Comparison of ENCODE assay signal across 8 cellular contexts in the genomic region with DNA sequence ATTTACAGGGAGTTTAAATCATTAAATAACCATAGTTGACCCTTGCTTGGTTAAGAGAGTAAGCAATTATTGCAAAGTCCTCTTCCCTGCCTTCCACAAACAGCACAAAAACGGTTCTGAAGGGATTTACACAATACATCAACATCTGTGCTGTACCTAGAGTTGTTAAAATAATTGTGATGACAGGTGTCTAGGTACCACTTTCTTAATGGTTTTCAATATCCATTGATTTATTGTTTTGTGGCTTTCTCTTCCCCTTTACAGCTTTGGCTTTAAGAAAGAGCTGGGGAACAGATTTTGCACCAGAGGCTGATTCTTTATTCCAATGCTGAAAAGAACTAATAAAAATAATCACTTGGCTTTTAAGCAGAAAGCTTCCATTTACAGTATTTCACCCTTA. TPM values are rescaled to one million over a fixed set of nuclear protein-coding genes. Genes with fewer than 3 reads are reported as not detected.
DNase-seq lines count a peak whose midpoint lies in the region; TF ChIP-seq lines count a peak whose summit lies in the region.

No MANE protein-coding gene starts in this region.

- intact Hi-C loops in breast epithelium (cut with DNase I; ENCODE audit: low total_unique reads) = no loop called here

- H3K27ac ChIP-seq in HUES64 (ENCODE audit: low read depth, low read length) = no peak overlapping the region
- peak overlapping the region in 1 of 2 donors; percentile 97 for H3K27ac ChIP-seq in breast epithelium
- peak overlapping the region; percentile 36 for H3K27ac ChIP-seq in muscle layer of colon (ENCODE audit: low read depth, low read length)

- TF ChIP-seq POLR2A in breast epithelium (IDR thresholded peaks at IDR 0.05) = no peak

- DNase-seq in AG10803 (ENCODE audit: low read depth) (no peak), breast epithelium (ENCODE audit: low spot score in 2 of 2) (no peak), OCI-M2 (lab: John Stamatoyannopoulos, UW; ENCODE audit: unreplicated experiment) (no peak), cerebellar nuclear complex (lab: John Stamatoyannopoulos, UW) (no peak), SKM-1 (lab: John Stamatoyannopoulos, UW; ENCODE audit: unreplicated experiment) (no peak), 8988T (no peak)

- H3K9me3 ChIP-seq in HUES64 (ENCODE audit: insufficient read depth, low read depth, low read length) (no peaks in the 10 kb centered on the region), breast epithelium (no peaks in the 10 kb centered on the region), muscle layer of colon (ENCODE audit: low read length) (no peaks in the 10 kb centered on the region)

- TF ChIP-seq CTCF in AG10803 (conservative IDR thresholded peaks at IDR 0.05; ENCODE audit: low read length) = no peak
- no peak for TF ChIP-seq CTCF in breast epithelium (IDR thresholded peaks at IDR 0.05)

- H3K4me1 ChIP-seq in HUES64 (ENCODE audit: insufficient read depth, low read length) (peaks cover 16% of the 10 kb centered on the region; the same call in 1 of the 2 replicates), breast epithelium (no peaks in the 10 kb centered on the region), muscle layer of colon (ENCODE audit: insufficient read depth, low read length) (peaks cover 6% of the 10 kb centered on the region)

- H3K36me3 ChIP-seq in HUES64 (ENCODE audit: insufficient read depth, low read length) (peaks cover 24% of the 10 kb centered on the region), breast epithelium (no peaks in the 10 kb centered on the region), muscle layer of colon (ENCODE audit: insufficient read depth, low read length) (no peaks in the 10 kb centered on the region)

- H3K9ac ChIP-seq in HUES64 (ENCODE audit: low read depth, low read length) (0 out of 2 replicates have a peak overlapping the region, but pooled peaks have one; percentile 36), muscle layer of colon (ENCODE audit: low read length) (no peak overlapping the region)

- H3K27me3 ChIP-seq in HUES64 (ENCODE audit: insufficient read depth, low read length) (peaks cover 7% of the 10 kb centered on the region; the same call in 1 of the 2 replicates), breast epithelium (no peaks in the 10 kb centered on the region), muscle layer of colon (ENCODE audit: control insufficient read depth in 1 of 2, insufficient read depth in 2 of 2, low read length in 2 of 2) (no peaks in the 10 kb centered on the region)

- 14% methylated on average over 1 of the region's 1 CpG for WGBS in HUES64

- H3K4me3 ChIP-seq in AG10803 (ENCODE audit: low read length) = peak overlapping the region; percentile 81
- H3K4me3 ChIP-seq in HUES64 (ENCODE audit: low read length) = peak overlapping the region; percentile 88
- H3K4me3 ChIP-seq in breast epithelium = peak overlapping the region; percentile 71 to 88 (median 82)
- peak overlapping the region; percentile 44 to 83 for H3K4me3 ChIP-seq in muscle layer of colon (ENCODE audit: low read depth in 1 of 2, low read length in 2 of 2)

RNA-seq across cellular contexts. Expression of gene SOX4, which starts 0.6 kb away (rescaled TPM):
- polyA plus RNA-seq in HUES64 (2013, experiment 1 of 2) = 60.3 TPM
- polyA plus RNA-seq in HUES64 (2013, experiment 2 of 2) = 73.4 TPM
- 10 to 100 TPM; 18.2 to 71.0 (median 48.8) TPM for total RNA-seq in breast epithelium
